In the genomic region with DNA sequence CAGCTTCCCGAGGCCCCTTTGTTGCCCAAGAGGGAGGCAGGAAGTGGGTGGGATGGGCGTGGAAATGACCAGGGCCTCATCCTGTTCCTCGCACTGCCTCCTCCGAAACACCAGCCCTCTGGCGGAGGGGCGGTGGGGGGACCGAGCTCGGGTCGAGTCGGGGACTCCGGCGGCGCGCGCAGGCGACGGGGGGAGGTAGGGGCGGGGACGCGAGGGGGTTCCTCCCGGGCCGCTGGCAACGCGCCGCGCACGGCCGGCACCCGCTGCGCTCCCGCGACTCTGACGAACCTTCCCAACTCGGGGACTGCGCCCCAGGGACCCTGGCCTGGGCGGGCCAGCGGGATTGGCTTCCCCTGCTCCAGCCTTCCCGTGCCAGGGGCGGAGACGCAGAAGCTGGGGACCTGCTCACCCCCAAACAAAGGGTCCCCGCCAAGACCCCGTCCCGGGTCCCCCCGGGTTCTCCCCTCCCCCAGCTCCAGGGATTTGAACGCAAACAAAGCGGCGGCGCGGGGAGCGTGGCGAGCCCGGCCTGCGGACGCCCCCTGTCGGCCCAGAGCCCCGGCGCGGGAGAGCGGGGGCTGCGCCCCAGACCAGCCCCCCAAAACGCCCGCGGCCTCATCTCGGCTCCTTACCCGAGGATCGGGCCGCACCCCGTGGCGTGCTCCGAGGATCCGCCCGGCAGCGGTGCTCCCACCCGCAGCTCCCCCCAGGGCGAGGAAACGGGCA, we compare ENCODE assay signal across 7 cellular contexts. TPM values are rescaled to one million over a fixed set of nuclear protein-coding genes. Genes with fewer than 3 reads are reported as not detected.
DNase-seq lines count a peak whose midpoint lies in the region; ATAC-seq and TF ChIP-seq lines count a peak whose summit lies in the region.

No MANE protein-coding gene starts in this region.

- no peaks in the 10 kb centered on the region for H3K27me3 Mint-ChIP-seq in effector memory CD8-positive, alpha-beta T cell

- peaks cover 19 to 29% of the 10 kb centered on the region in 2 donors for H3K4me1 Mint-ChIP-seq in effector memory CD8-positive, alpha-beta T cell (ENCODE audit: low read depth in 2 of 2)

- peak; percentile 69 for TF ChIP-seq CTCF in GM10266 (IDR thresholded peaks at IDR 0.05; ENCODE audit: control insufficient read depth, insufficient read depth, low read depth, missing control alignments)

- H3K4me3 Mint-ChIP-seq in effector memory CD8-positive, alpha-beta T cell: peak overlapping the region; percentile 85 to 87

- ATAC-seq in HG02678 (IDR thresholded peaks at IDR 0.05; ENCODE audit: unreplicated experiment): peak; percentile 53
- peak; percentile 28 for ATAC-seq in effector memory CD8-positive, alpha-beta T cell (replicated peaks)

- H3K9me3 Mint-ChIP-seq in effector memory CD8-positive, alpha-beta T cell: no peaks in the 10 kb centered on the region

- peaks cover 35% of the 10 kb centered on the region for H3K36me3 Mint-ChIP-seq in effector memory CD8-positive, alpha-beta T cell (ENCODE audit: insufficient read depth)

- peak overlapping the region; percentile 54 to 90 for H3K27ac Mint-ChIP-seq in effector memory CD8-positive, alpha-beta T cell

- DNase-seq in GM10266 (ENCODE audit: extremely low spot score): peak; percentile 93
- peak; percentile 91 for DNase-seq in NCI-H226
- DNase-seq in activated CD4-positive, alpha-beta T cell treated with anti-CD3 and anti-CD28 coated beads, Interleukin-2, amount 50 U/mL, for 48 hours: peak; percentile 74 to 80
- peak; percentile 40 to 61 (median 51) for DNase-seq in effector memory CD8-positive, alpha-beta T cell
- peak; percentile 45 to 75 for DNase-seq in lung microvascular endothelial cell (ENCODE audit: low read depth in 2 of 2)
- peak; percentile 81 for DNase-seq in stimulated activated CD8-positive, alpha-beta memory T cell treated with anti-CD3 and anti-CD28 coated beads, Interleukin-4, amount 100 ng/mL, for 48 hours

RNA-seq across cellular contexts. Expression of a gene that starts 1.2 kb away (rescaled TPM):
- total RNA-seq in lung microvascular endothelial cell: 17.9 and 20.8 TPM in 2 replicates

RNA-seq across cellular contexts. Expression of a gene that starts 10.9 kb away (rescaled TPM):
- total RNA-seq in lung microvascular endothelial cell: 5.9 and 6.3 TPM in 2 replicates

RNA-seq across cellular contexts. Expression of a gene that starts 24.9 kb away (rescaled TPM):
- 0.44 and 0.79 TPM in 2 replicates for total RNA-seq in lung microvascular endothelial cell

RNA-seq across cellular contexts. Expression of a gene that starts 52.6 kb away (rescaled TPM):
- 6.3 and 9.9 TPM in 2 replicates for total RNA-seq in lung microvascular endothelial cell

Comparison
In these comparisons a context has a peak if more than half of its experiments do, and no peak if none do; other contexts are left out.
1. Peak in every context shown above with its lines: DNase-seq and ATAC-seq.